ENCODE assay signal across 10 cellular contexts in genomic region chr6:158812611-158813010, GRCh38. TPM values are rescaled to one million over a fixed set of nuclear protein-coding genes. Genes with fewer than 3 reads are reported as not detected.
A peak's percentile ranks its signal among the peaks of the same experiment; 100 is the strongest.
DNase-seq lines count a peak whose midpoint lies in the region; TF ChIP-seq lines count a peak whose summit lies in the region.
"Had no signal": no experiment of that assay in that cellular context is flagged by ENCODE, and none has a peak within 500 bp of the region (broad histone marks: within the 10 kb centered on the region; RNA-seq: fewer than 3 reads in every experiment).

No MANE protein-coding gene starts in this region.

- intact Hi-C loops in MCF 10A (cut with micrococcal nuclease): no loop called here
- intact Hi-C loops in breast epithelium (cut with DNase I; ENCODE audit: low total_unique reads): no loop called here
- intact Hi-C loops in esophagus squamous epithelium (cut with DNase I): no loop called here
- intact Hi-C loops in thyroid gland (cut with DNase I): no loop called here

- H3K4me1 ChIP-seq in breast epithelium (no peaks in the 10 kb centered on the region), esophagus squamous epithelium (peaks cover 16 to 100% (median 58%) of the 10 kb centered on the region in 3 donors), thyroid gland (peaks cover 83 to 85% of the 10 kb centered on the region in 2 donors)

- no peak overlapping the region for H3K4me3 Mint-ChIP-seq in MCF 10A (ENCODE audit: unreplicated experiment)

- no peaks in the 10 kb centered on the region for H3K9me3 Mint-ChIP-seq in MCF 10A (ENCODE audit: unreplicated experiment)

- no peak for TF ChIP-seq CTCF in MCF 10A (IDR thresholded peaks at IDR 0.05; ENCODE audit: unreplicated experiment)
- TF ChIP-seq CTCF in breast epithelium (IDR thresholded peaks at IDR 0.05): no peak
- no peak for TF ChIP-seq CTCF in VCaP (conservative IDR thresholded peaks at IDR 0.05)
- no peak for TF ChIP-seq CTCF in esophagus squamous epithelium (IDR thresholded peaks at IDR 0.05)
- TF ChIP-seq CTCF in thyroid gland (IDR thresholded peaks at IDR 0.05): no peak

- H3K27me3 ChIP-seq in breast epithelium (no peaks in the 10 kb centered on the region), esophagus squamous epithelium (no peaks in the 10 kb centered on the region), thyroid gland (no peaks in the 10 kb centered on the region)
- H3K27me3 ChIP-seq: BE2C had no signal

- no peak for TF ChIP-seq POLR2A in breast epithelium (IDR thresholded peaks at IDR 0.05)
- no peak for TF ChIP-seq POLR2A in esophagus squamous epithelium (IDR thresholded peaks at IDR 0.05)
- TF ChIP-seq POLR2A in thyroid gland (IDR thresholded peaks at IDR 0.05): no peak

- peak; percentile 50 for DNase-seq in MCF 10A (ENCODE audit: unreplicated experiment)
- no peak for DNase-seq in breast epithelium (ENCODE audit: low spot score in 2 of 2)
- DNase-seq in esophagus squamous epithelium (lab: John Stamatoyannopoulos, UW): no peak
- DNase-seq in thyroid gland: no peak
- DNase-seq in GM19238 (ENCODE audit: insufficient read length, low spot score): no peak
- DNase-seq in COLO829 (ENCODE audit: low spot score): no peak
- DNase-seq in G401 (ENCODE audit: low spot score): no peak
- DNase-seq: BE2C, NCI-H1694 had no signal

- H3K27ac ChIP-seq in breast epithelium (no peak overlapping the region), VCaP (peak overlapping the region; percentile 20; the same call in 1 of the 2 replicates), esophagus squamous epithelium (peak overlapping the region; percentile 66 to 100 (median 99)), thyroid gland (peak overlapping the region in 2 of 3 donors; percentile 58 to 69)

- no peaks in the 10 kb centered on the region for H3K27me3 Mint-ChIP-seq in MCF 10A (ENCODE audit: insufficient read depth, unreplicated experiment)

- in situ Hi-C loops in G401 (cut with HindIII; ENCODE audit: low sequenced_read_pairs): no loop called here

- H3K4me3 ChIP-seq in breast epithelium (no peak overlapping the region), esophagus squamous epithelium (no peak overlapping the region), thyroid gland (replicated peaks in 1 of 3) (no peak overlapping the region)

- no TSS peak for BruUV-seq in MCF 10A (replicated peaks; lab: Mats Ljungman, UMichigan)

- POLR2A ChIA-PET in MCF 10A (lab: Yijun Ruan, JAX): interaction anchor here (2.1 to 2.2 kb wide), 3 partner anchors 15 to 92 kb away, joined by 5 to 7 read pairs (median 5); no protein-coding TSS in a partner anchor

- 33 to 46% methylated on average over 5 of the region's 5 CpGs for WGBS in esophagus squamous epithelium, 2 donors
- 87 to 89% methylated on average over 5 of the region's 5 CpGs for WGBS in thyroid gland, 2 donors

- peaks cover 74% of the 10 kb centered on the region for H3K36me3 Mint-ChIP-seq in MCF 10A (ENCODE audit: insufficient read depth, unreplicated experiment)

- H3K27ac Mint-ChIP-seq in MCF 10A (ENCODE audit: low read depth, unreplicated experiment): peak overlapping the region; percentile 63

- peaks cover 49% of the 10 kb centered on the region for H3K4me1 Mint-ChIP-seq in MCF 10A (ENCODE audit: insufficient read depth, unreplicated experiment)

- CTCF ChIA-PET in MCF 10A (lab: Yijun Ruan, JAX): interaction anchor here (1.1 to 1.5 kb wide), 3 partner anchors 20 to 161 kb away, joined by 3 to 4 read pairs (median 3); no protein-coding TSS in a partner anchor

- no peaks in the 10 kb centered on the region for H3K36me3 ChIP-seq in breast epithelium
- peaks cover 0 to 74% (median 0%) of the 10 kb centered on the region in 3 donors for H3K36me3 ChIP-seq in esophagus squamous epithelium
- no peaks in the 10 kb centered on the region for H3K36me3 ChIP-seq in thyroid gland

- no peaks in the 10 kb centered on the region for H3K9me3 ChIP-seq in breast epithelium
- no peaks in the 10 kb centered on the region for H3K9me3 ChIP-seq in esophagus squamous epithelium
- no peaks in the 10 kb centered on the region for H3K9me3 ChIP-seq in thyroid gland
- H3K9me3 ChIP-seq: BE2C had no signal

RNA-seq across cellular contexts. Expression of gene EZR, which starts 6.6 kb away (rescaled TPM):
- total RNA-seq in MCF 10A (2022) (243 and 296 TPM in 2 replicates), breast epithelium (100 to 1,000 TPM in 1 of 3 donors, 10 to 100 TPM in 2; 29.1 to 154 (median 59.3) TPM), esophagus squamous epithelium (100 to 1,000 TPM; 208 to 339 (median 285) TPM), thyroid gland (100 to 1,000 TPM; 221 to 412 (median 339) TPM)
- 206 and 261 TPM in 2 replicates for total RNA-seq in G401 (2014; rRNA removed; shearing (Covaris generic))

Comparison
In these comparisons a context has a peak if more than half of its experiments do, and no peak if none do; other contexts are left out.
1. H3K27ac ChIP-seq: peak in VCaP (single experiment), esophagus squamous epithelium (4 of 4) and thyroid gland (2 of 3); none in breast epithelium (0 of 2).